16 cellular contexts compared by ENCODE assay signal in the genomic region with DNA sequence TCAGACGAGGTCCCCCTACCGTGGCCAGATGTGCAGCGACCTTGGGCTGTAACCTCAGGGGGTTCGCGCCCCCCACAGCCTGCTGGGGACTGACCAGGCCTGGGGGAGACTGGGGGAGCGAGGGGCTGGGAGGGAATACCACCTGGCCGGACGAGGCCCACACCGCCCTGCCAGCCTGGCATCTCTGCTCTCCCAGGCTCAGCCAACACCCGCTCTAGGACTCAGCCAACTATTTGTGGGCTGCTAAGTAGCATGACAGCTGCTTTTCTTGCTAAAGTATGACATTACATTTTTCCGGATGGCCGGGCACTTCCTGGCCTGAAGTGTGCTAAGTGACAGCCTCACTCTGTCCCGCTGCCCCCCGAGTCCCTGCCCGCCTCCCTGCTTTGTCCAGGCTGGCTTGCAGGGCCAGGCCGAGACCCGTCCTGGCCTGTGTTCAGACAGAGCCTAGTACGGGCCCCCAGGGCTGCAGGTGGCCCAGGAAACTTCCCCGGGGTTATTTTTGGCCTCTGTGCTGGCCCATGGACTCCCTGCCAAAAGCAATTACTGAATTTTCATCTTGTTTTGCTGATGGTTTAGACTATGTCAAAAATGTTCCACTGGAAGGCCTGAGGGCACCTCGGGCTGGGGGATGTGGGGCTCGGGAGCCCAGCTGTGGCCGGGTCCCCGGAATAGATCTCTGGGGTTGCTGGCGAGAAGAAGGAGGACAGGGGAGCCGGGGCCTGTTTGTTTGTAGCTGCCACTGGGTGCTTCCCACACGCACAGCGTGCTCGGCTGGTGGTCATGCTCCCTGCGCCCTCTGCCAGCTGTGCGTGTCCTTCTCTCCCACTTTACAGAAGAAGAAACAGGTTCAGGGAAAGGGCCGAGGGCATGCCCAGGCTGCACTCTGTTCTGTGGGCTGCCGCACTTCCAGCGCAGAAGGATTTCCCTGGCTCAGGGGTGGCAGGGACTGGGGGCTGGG. TPM values are rescaled to one million over a fixed set of nuclear protein-coding genes. Genes with fewer than 3 reads are reported as not detected.
A peak's percentile ranks its signal among the peaks of the same experiment; 100 is the strongest.
DNase-seq lines count a peak whose midpoint lies in the region; ATAC-seq and TF ChIP-seq lines count a peak whose summit lies in the region.
"Had no signal": no experiment of that assay in that cellular context is flagged by ENCODE, and none has a peak within 500 bp of the region (broad histone marks: within the 10 kb centered on the region; RNA-seq: fewer than 3 reads in every experiment).

No MANE protein-coding gene starts in this region.

- DNase-seq in DMS53 (lab: John Stamatoyannopoulos, UW): peak; percentile 57
- no peak for DNase-seq in DMS53 treated with DMSO at 0.1 percent for 48 hours (lab: John Stamatoyannopoulos, UW; ENCODE audit: unreplicated experiment)
- DNase-seq in mammary epithelial cell: peak; percentile 14
- peak; percentile 69 for DNase-seq in left kidney (ENCODE audit: low read depth, low spot score)
- no peak for DNase-seq in transverse colon
- no peak for DNase-seq in SHP77 (lab: John Stamatoyannopoulos, UW)
- no peak for DNase-seq in activated CD8-positive, alpha-beta memory T cell treated with anti-CD3 and anti-CD28 coated beads, Interleukin-2, amount 10 ng/mL, durations not matched to agents 7 days and 5 days
- DNase-seq in activated CD4-positive, alpha-beta T cell treated with anti-CD3 and anti-CD28 coated beads, Interleukin-2, amount 50 U/mL, for 4 hours: no peak
- DNase-seq: activated T-cell treated with anti-CD3 and anti-CD28 coated beads for 4 hours; amygdala; NCI-H1436 treated with DMSO at 0.1 percent for 48 hours; PC-3; stimulated activated CD4-positive, alpha-beta T cell treated with anti-CD3 and anti-CD28 coated beads, Interleukin-2, amount 100 ng/mL, for 24 hours; stimulated activated naive CD4-positive, alpha-beta T cell treated with Interleukin-2 at 50 U/mL for 16 hours had no signal

- no peak for TF ChIP-seq POLR2A in transverse colon (IDR thresholded peaks at IDR 0.05)

- H3K4me2 ChIP-seq in mammary epithelial cell (ENCODE audit: insufficient read depth, low read depth, low read length): peak overlapping the region; percentile 50

- no peak overlapping the region for H3K4me3 ChIP-seq in mammary epithelial cell (replicated peaks in 1 of 3; ENCODE audit: insufficient read depth in 1 of 3, low read depth in 2 of 3, low read length in 3 of 3)
- no peak overlapping the region for H3K4me3 ChIP-seq in transverse colon

- H3K4me1 ChIP-seq in mammary epithelial cell (ENCODE audit: insufficient read depth, low read length) (peaks cover 13% of the 10 kb centered on the region), transverse colon (no peaks in the 10 kb centered on the region)

- no peaks in the 10 kb centered on the region for H3K79me2 ChIP-seq in mammary epithelial cell (ENCODE audit: insufficient read depth, low read length)

- dilution Hi-C loops in mammary epithelial cell (cut with HindIII; ENCODE audit: low sequenced_read_pairs): no loop called here

- H3K9ac ChIP-seq in mammary epithelial cell (ENCODE audit: insufficient read depth, low read length): no peak overlapping the region

- H3K27me3 Mint-ChIP-seq in activated CD8-positive, alpha-beta memory T cell treated with anti-CD3 and anti-CD28 coated beads, Interleukin-2, amount 10 ng/mL, durations not matched to agents 7 days and 5 days: peaks cover 5% of the 10 kb centered on the region

- H3K27ac ChIP-seq in mammary epithelial cell (ENCODE audit: insufficient read depth, low read depth, low read length) (no peak overlapping the region), transverse colon (peak overlapping the region; percentile 32 to 53 (median 36))
- H3K27ac ChIP-seq: 22Rv1 had no signal

- H3K36me3 Mint-ChIP-seq in activated CD8-positive, alpha-beta memory T cell treated with anti-CD3 and anti-CD28 coated beads, Interleukin-2, amount 10 ng/mL, durations not matched to agents 7 days and 5 days: no peaks in the 10 kb centered on the region

- no TSS peak for BruUV-seq in mammary epithelial cell (replicated peaks; lab: Mats Ljungman, UMichigan)

- H3K4me3 Mint-ChIP-seq in activated CD8-positive, alpha-beta memory T cell treated with anti-CD3 and anti-CD28 coated beads, Interleukin-2, amount 10 ng/mL, durations not matched to agents 7 days and 5 days: no peak overlapping the region

- ATAC-seq in activated CD8-positive, alpha-beta memory T cell treated with anti-CD3 and anti-CD28 coated beads, Interleukin-2, amount 10 ng/mL, durations not matched to agents 7 days and 5 days: no peak
- ATAC-seq: PC-3 had no signal

- H3K9me3 ChIP-seq in mammary epithelial cell (replicated peaks; ENCODE audit: insufficient read depth, low read length) (no peaks in the 10 kb centered on the region), transverse colon (no peaks in the 10 kb centered on the region)

- H3K36me3 ChIP-seq in mammary epithelial cell (ENCODE audit: insufficient read depth, low read length) (no peaks in the 10 kb centered on the region), transverse colon (no peaks in the 10 kb centered on the region)

- no peaks in the 10 kb centered on the region for H3K9me3 Mint-ChIP-seq in activated CD8-positive, alpha-beta memory T cell treated with anti-CD3 and anti-CD28 coated beads, Interleukin-2, amount 10 ng/mL, durations not matched to agents 7 days and 5 days (ENCODE audit: low read depth)

- H2AFZ ChIP-seq in mammary epithelial cell (ENCODE audit: low read depth, low read length): peak overlapping the region; percentile 85

- H3K27me3 ChIP-seq in mammary epithelial cell (ENCODE audit: insufficient read depth, low read length) (no peaks in the 10 kb centered on the region), transverse colon (peaks cover 20% of the 10 kb centered on the region)

- CTCF ChIA-PET in mammary epithelial cell (lab: Charles Lee; ENCODE audit: low non-redundant PET): interaction anchor here (0.6 kb wide), 1 partner anchor 114 kb away, joined by 3 read pairs; no protein-coding TSS in a partner anchor
- CTCF ChIA-PET in activated CD8-positive, alpha-beta memory T cell treated with anti-CD3 and anti-CD28 coated beads, Interleukin-2, amount 10 ng/mL, durations not matched to agents 7 days and 5 days (lab: Charles Lee): no interaction called here

- H4K20me1 ChIP-seq in mammary epithelial cell (ENCODE audit: insufficient read depth, low read length): no peaks in the 10 kb centered on the region

- no peak for TF ChIP-seq EP300 in transverse colon (IDR thresholded peaks at IDR 0.05; ENCODE audit: low read depth)

- intact Hi-C loops in mammary epithelial cell (cut with micrococcal nuclease): loop anchor here (5.0 kb wide), 1 partner anchor 505 kb away; no protein-coding TSS in a partner anchor
- intact Hi-C loops in transverse colon (cut with DNase I; ENCODE audit: low total_unique reads): no loop called here

- WGBS in mammary epithelial cell (ENCODE audit: low coverage, missing lambda C conversion rate): 30% methylated on average over 22 of the region's 33 CpGs
- 76% methylated on average over 33 of the region's 33 CpGs; no CpG with 5 or more reads in 1 of the 2 donors for WGBS in transverse colon (ENCODE audit: low coverage in 1 of 2), 2 donors

- H3K4me1 Mint-ChIP-seq in activated CD8-positive, alpha-beta memory T cell treated with anti-CD3 and anti-CD28 coated beads, Interleukin-2, amount 10 ng/mL, durations not matched to agents 7 days and 5 days: no peaks in the 10 kb centered on the region

- no peak for TF ChIP-seq CTCF in mammary epithelial cell (conservative IDR thresholded peaks at IDR 0.05 in 1 of 2, IDR thresholded peaks at IDR 0.05 in 1 of 2; ENCODE audit: extremely low read depth in 1 of 2, insufficient read depth in 1 of 2, low read depth in 1 of 2, low read length in 2 of 2)
- no peak for TF ChIP-seq CTCF in transverse colon (IDR thresholded peaks at IDR 0.05)

- in situ Hi-C loops in mammary epithelial cell (cut with MboI; ENCODE audit: low sequenced_read_pairs in 2 of 2) (no loop called here), transverse colon (cut with MboI; ENCODE audit: low pct_ligation_motif_present in 1 of 4, low pct_unique_long_range_greater_than_20kb in 1 of 4, low sequenced_read_pairs in 3 of 4) (loop anchor here in 1 of 4 donors (25.0 kb wide), 1 partner anchor 305 kb away; no protein-coding TSS in a partner anchor)

- H3K27ac Mint-ChIP-seq in activated CD8-positive, alpha-beta memory T cell treated with anti-CD3 and anti-CD28 coated beads, Interleukin-2, amount 10 ng/mL, durations not matched to agents 7 days and 5 days: no peak overlapping the region

RNA-seq across cellular contexts. Expression of gene SLC2A6, which starts 13.4 kb away (rescaled TPM):
- total RNA-seq in mammary epithelial cell: 10 to 100 TPM; 24.7 to 31.3 TPM
- polyA plus RNA-seq in mammary epithelial cell: 31.1 TPM
- 16.3 TPM for polyA minus RNA-seq in mammary epithelial cell
- total RNA-seq in transverse colon: 10 to 100 TPM in 1 of 4 donors, 1 to 10 TPM in 2, under 1 TPM in 1; 0.96 to 20.1 (median 3.4) TPM
- total RNA-seq in activated CD8-positive, alpha-beta memory T cell treated with anti-CD3 and anti-CD28 coated beads, Interleukin-2, amount 10 ng/mL, durations not matched to agents 7 days and 5 days: 1 to 10 TPM; 5.5 to 9.9 TPM

RNA-seq across cellular contexts. Expression of gene MYMK, which starts 32.4 kb away (rescaled TPM):
- total RNA-seq in mammary epithelial cell: not detected
- not detected for polyA plus RNA-seq in mammary epithelial cell
- not detected for polyA minus RNA-seq in mammary epithelial cell
- not detected for total RNA-seq in transverse colon
- total RNA-seq in activated CD8-positive, alpha-beta memory T cell treated with anti-CD3 and anti-CD28 coated beads, Interleukin-2, amount 10 ng/mL, durations not matched to agents 7 days and 5 days: not detected
- total RNA-seq: endothelial cell of umbilical vein, PC-3 had no signal
- polyA plus RNA-seq: endothelial cell of umbilical vein had no signal

RNA-seq across cellular contexts. Expression of gene CACFD1, which starts 32.6 kb away (rescaled TPM):
- total RNA-seq in mammary epithelial cell (1 to 10 TPM; 4.4 to 6.8 TPM), transverse colon (100 to 1,000 TPM in 1 of 4 donors, 10 to 100 TPM in 3; 44.6 to 153 (median 80.0) TPM)
- polyA plus RNA-seq in mammary epithelial cell: 2.3 TPM
- polyA minus RNA-seq in mammary epithelial cell: 19.3 TPM
- total RNA-seq in activated CD8-positive, alpha-beta memory T cell treated with anti-CD3 and anti-CD28 coated beads, Interleukin-2, amount 10 ng/mL, durations not matched to agents 7 days and 5 days: 1 to 10 TPM in 1 of 2 experiments, under 1 TPM in 1; 0.38 to 1.1 TPM

RNA-seq across cellular contexts. Expression of gene ADAMTSL2, which starts 42.2 kb away (rescaled TPM):
- total RNA-seq in mammary epithelial cell (under 1 TPM in 1 of 2 donors, not detected in 1; under 0.01 TPM), transverse colon (1 to 10 TPM in 2 of 4 donors, under 1 TPM in 2; 0.64 to 2.4 (median 1.5) TPM)
- polyA plus RNA-seq in mammary epithelial cell: not detected
- not detected for polyA minus RNA-seq in mammary epithelial cell
- not detected for total RNA-seq in activated CD8-positive, alpha-beta memory T cell treated with anti-CD3 and anti-CD28 coated beads, Interleukin-2, amount 10 ng/mL, durations not matched to agents 7 days and 5 days
- total RNA-seq: endothelial cell of umbilical vein, PC-3 had no signal
- polyA plus RNA-seq: endothelial cell of umbilical vein had no signal

Comparison
In these comparisons a context has a peak if more than half of its experiments do, and no peak if none do; other contexts are left out.
1. DNase-seq: peak in DMS53 (single experiment), mammary epithelial cell (single experiment) and left kidney (single experiment); none in DMS53 treated with DMSO at 0.1 percent for 48 hours (single experiment), transverse colon (single experiment), SHP77 (0 of 2), activated CD8-positive, alpha-beta memory T cell treated with anti-CD3 and anti-CD28 coated beads, Interleukin-2, amount 10 ng/mL, durations not matched to agents 7 days and 5 days (single experiment) and activated CD4-positive, alpha-beta T cell treated with anti-CD3 and anti-CD28 coated beads, Interleukin-2, amount 50 U/mL, for 4 hours (0 of 2).
2. RNA of gene CACFD1, which starts 32.6 kb away (total RNA-seq): 44.6 to 153 TPM in transverse colon; 4.4 to 6.8 TPM in mammary epithelial cell and 0.38 to 1.1 TPM in activated CD8-positive, alpha-beta memory T cell treated with anti-CD3 and anti-CD28 coated beads, Interleukin-2, amount 10 ng/mL, durations not matched to agents 7 days and 5 days; every median in the first group is over 4 times any median in the second.